In the genomic region with DNA sequence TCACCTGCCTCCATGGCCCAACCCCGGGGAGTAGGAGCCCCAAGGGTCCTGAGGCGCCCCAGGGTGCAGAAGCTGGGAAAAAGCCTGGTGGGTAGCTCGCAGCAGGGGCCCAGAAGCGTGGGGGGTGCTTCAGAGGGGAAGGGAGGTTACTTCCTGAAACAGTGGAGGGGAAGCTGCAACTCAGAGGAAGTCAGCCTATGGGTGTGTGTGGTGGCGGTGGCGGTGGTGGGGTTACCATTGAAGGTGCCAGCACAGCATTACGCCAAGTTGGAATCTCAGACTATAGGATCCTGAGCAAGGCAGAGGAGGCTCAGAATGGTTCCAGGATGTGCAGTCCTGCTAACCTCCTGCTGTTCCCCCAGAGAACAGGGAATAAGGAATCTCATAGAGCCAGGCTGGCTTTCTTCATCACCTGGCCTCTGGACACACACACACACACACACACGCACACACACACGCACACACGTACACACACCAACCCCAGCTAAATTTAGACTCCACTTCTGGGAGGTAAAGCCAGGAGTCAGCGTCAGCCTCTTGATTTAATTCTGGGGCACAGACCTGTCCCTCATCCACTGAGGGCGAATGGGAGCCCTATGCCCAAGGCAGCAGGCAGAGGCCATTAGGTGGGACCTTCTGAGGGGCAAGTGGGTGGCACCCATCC, we compare ENCODE assay signal across 8 cellular contexts. TPM values are rescaled to one million over a fixed set of nuclear protein-coding genes. Genes with fewer than 3 reads are reported as not detected.
DNase-seq lines count a peak whose midpoint lies in the region; ATAC-seq and TF ChIP-seq lines count a peak whose summit lies in the region.

No MANE protein-coding gene starts in this region.

- no peaks in the 10 kb centered on the region for H3K9me2 ChIP-seq in PC-9 (ENCODE audit: insufficient read depth)

- ATAC-seq in foreskin keratinocyte (no peak), upper lobe of right lung (peak; percentile 65)

- H3K9me3 Mint-ChIP-seq in activated T-helper 2 cell treated with anti-CD3 and anti-CD28 coated beads, Interferon-gamma antibody, Interleukin-2, Interleukin-4, amounts not matched to agents 10 μg/mL and 5 μg/mL and 100 μg/mL, durations not matched to agents 14 hours and 24 hours and 36 hours: no peaks in the 10 kb centered on the region

- H3K36me3 ChIP-seq in PC-9 (ENCODE audit: low read depth): peaks cover 7% of the 10 kb centered on the region; the same call in 1 of the 2 replicates
- no peaks in the 10 kb centered on the region for H3K36me3 ChIP-seq in parathyroid adenoma (ENCODE audit: control insufficient read depth, insufficient read depth, low read length)
- H3K36me3 ChIP-seq in upper lobe of right lung: peaks cover 58% of the 10 kb centered on the region

- H3K27me3 Mint-ChIP-seq in activated T-helper 2 cell treated with anti-CD3 and anti-CD28 coated beads, Interferon-gamma antibody, Interleukin-2, Interleukin-4, amounts not matched to agents 10 μg/mL and 5 μg/mL and 100 μg/mL, durations not matched to agents 14 hours and 24 hours and 36 hours (ENCODE audit: low read depth): no peaks in the 10 kb centered on the region

- H3K9ac ChIP-seq in parathyroid adenoma: no peak overlapping the region

- POLR2A ChIA-PET in PC-9 (lab: Charles Lee; ENCODE audit: unreplicated experiment): no interaction called here

- CTCF ChIA-PET in PC-9 (lab: Charles Lee): interaction anchor here (0.7 to 1.1 kb wide), 5 partner anchors 22 to 580 kb away, joined by 3 to 4 read pairs (median 3); a partner anchor contains a TSS

- H3K4me2 ChIP-seq in PC-9: peak overlapping the region; percentile 98
- H3K4me2 ChIP-seq in parathyroid adenoma (ENCODE audit: low read length): peak overlapping the region; percentile 87

- H2AFZ ChIP-seq in PC-9 (peak overlapping the region; percentile 94), parathyroid adenoma (peak overlapping the region; percentile 61)

- H3K4me1 ChIP-seq in PC-9 (replicated peaks; ENCODE audit: insufficient read depth): peaks cover 10% of the 10 kb centered on the region; the same call in 1 of the 2 replicates
- peaks cover 4% of the 10 kb centered on the region for H3K4me1 ChIP-seq in foreskin keratinocyte
- H3K4me1 ChIP-seq in parathyroid adenoma: no peaks in the 10 kb centered on the region
- H3K4me1 ChIP-seq in upper lobe of right lung: peaks cover 23% of the 10 kb centered on the region

- no peaks in the 10 kb centered on the region for H4K20me1 ChIP-seq in PC-9 (ENCODE audit: insufficient read depth)

- peaks cover 16% of the 10 kb centered on the region; the same call in 1 of the 2 replicates for H3F3A ChIP-seq in PC-9 (ENCODE audit: insufficient read depth, low read depth)

- H3K27ac ChIP-seq in 22Rv1: peak overlapping the region; percentile 95
- no peak overlapping the region for H3K27ac ChIP-seq in PC-9
- H3K27ac ChIP-seq in foreskin keratinocyte: peak overlapping the region; percentile 38
- peak overlapping the region; percentile 80 for H3K27ac ChIP-seq in parathyroid adenoma
- H3K27ac ChIP-seq in upper lobe of right lung: peak overlapping the region; percentile 95

- intact Hi-C loops in PC-9 (cut with micrococcal nuclease; ENCODE audit: unreplicated experiment) (loop anchor here (1.0 kb wide), 1 partner anchor 41 kb away; a partner anchor contains a TSS), upper lobe of right lung (cut with DNase I) (no loop called here)
- intact Hi-C loops in activated T-helper 2 cell treated with anti-CD3 and anti-CD28 coated beads, Interferon-gamma antibody, Interleukin-2, Interleukin-4, amounts not matched to agents 10 μg/mL and 5 μg/mL and 100 μg/mL, durations not matched to agents 14 hours and 24 hours and 36 hours (cut with micrococcal nuclease): loop anchor here (1.0 kb wide), 2 partner anchors 45 to 124 kb away; a partner anchor contains a TSS

- peaks cover 19% of the 10 kb centered on the region for H3K79me2 ChIP-seq in PC-9 (ENCODE audit: low read depth)
- H3K79me2 ChIP-seq in parathyroid adenoma: no peaks in the 10 kb centered on the region

- no peak for TF ChIP-seq CTCF in 22Rv1 (IDR thresholded peaks at IDR 0.05)
- TF ChIP-seq CTCF in PC-9 (conservative IDR thresholded peaks at IDR 0.05): no peak
- TF ChIP-seq CTCF in foreskin keratinocyte (conservative IDR thresholded peaks at IDR 0.05): no peak
- TF ChIP-seq CTCF in parathyroid adenoma (IDR thresholded peaks at IDR 0.05): no peak
- no peak for TF ChIP-seq CTCF in upper lobe of right lung (IDR thresholded peaks at IDR 0.05)

- DNase-seq in GM19240 (ENCODE audit: insufficient read length, low spot score) (peak; percentile 81), PC-9 (no peak), foreskin keratinocyte (peak; percentile 10 to 58), upper lobe of right lung (peak; percentile 85), inferior parietal cortex (ENCODE audit: extremely low spot score) (no peak)
- peak; percentile 74 for DNase-seq in activated T-helper 2 cell treated with anti-CD3 and anti-CD28 coated beads, Interferon-gamma antibody, Interleukin-2, Interleukin-4, amounts not matched to agents 10 μg/mL and 5 μg/mL and 100 μg/mL, durations not matched to agents 14 hours and 24 hours and 36 hours (ENCODE audit: low spot score)

- H3K4me3 ChIP-seq in PC-9 (peak overlapping the region; percentile 85), parathyroid adenoma (ENCODE audit: low read depth, low read length) (peak overlapping the region; percentile 78), upper lobe of right lung (peak overlapping the region; percentile 78)

- H3K36me3 Mint-ChIP-seq in activated T-helper 2 cell treated with anti-CD3 and anti-CD28 coated beads, Interferon-gamma antibody, Interleukin-2, Interleukin-4, amounts not matched to agents 10 μg/mL and 5 μg/mL and 100 μg/mL, durations not matched to agents 14 hours and 24 hours and 36 hours (ENCODE audit: low read depth): peaks cover 69% of the 10 kb centered on the region

- BruUV-seq in PC-9 (replicated peaks; lab: Mats Ljungman, UMichigan): no TSS peak

- peak overlapping the region; percentile 95 for H3K27ac Mint-ChIP-seq in activated T-helper 2 cell treated with anti-CD3 and anti-CD28 coated beads, Interferon-gamma antibody, Interleukin-2, Interleukin-4, amounts not matched to agents 10 μg/mL and 5 μg/mL and 100 μg/mL, durations not matched to agents 14 hours and 24 hours and 36 hours

- no peaks in the 10 kb centered on the region for H3K27me3 ChIP-seq in PC-9 (ENCODE audit: insufficient read depth, low read depth)
- no peaks in the 10 kb centered on the region for H3K27me3 ChIP-seq in foreskin keratinocyte
- H3K27me3 ChIP-seq in parathyroid adenoma (ENCODE audit: control insufficient read depth, insufficient read depth, low read length): no peaks in the 10 kb centered on the region
- H3K27me3 ChIP-seq in upper lobe of right lung: no peaks in the 10 kb centered on the region

- peaks cover 20% of the 10 kb centered on the region for H3K4me1 Mint-ChIP-seq in activated T-helper 2 cell treated with anti-CD3 and anti-CD28 coated beads, Interferon-gamma antibody, Interleukin-2, Interleukin-4, amounts not matched to agents 10 μg/mL and 5 μg/mL and 100 μg/mL, durations not matched to agents 14 hours and 24 hours and 36 hours (ENCODE audit: low read depth)

- H3K9me3 ChIP-seq in PC-9 (ENCODE audit: insufficient read depth, low read depth) (no peaks in the 10 kb centered on the region), parathyroid adenoma (ENCODE audit: control insufficient read depth, low read length) (no peaks in the 10 kb centered on the region), upper lobe of right lung (no peaks in the 10 kb centered on the region)

- H3K4me3 Mint-ChIP-seq in activated T-helper 2 cell treated with anti-CD3 and anti-CD28 coated beads, Interferon-gamma antibody, Interleukin-2, Interleukin-4, amounts not matched to agents 10 μg/mL and 5 μg/mL and 100 μg/mL, durations not matched to agents 14 hours and 24 hours and 36 hours (ENCODE audit: low read depth): peak overlapping the region; percentile 96

RNA-seq across cellular contexts. Expression of a gene that starts 1.3 kb away (rescaled TPM):
- total RNA-seq in PC-9 (2021) (41.3 and 52.7 TPM in 2 replicates), foreskin keratinocyte (21.2 and 21.8 TPM in 2 replicates), upper lobe of right lung (83.7 TPM)
- total RNA-seq in activated T-helper 2 cell treated with anti-CD3 and anti-CD28 coated beads, Interferon-gamma antibody, Interleukin-2, Interleukin-4, amounts not matched to agents 10 μg/mL and 5 μg/mL and 100 μg/mL, durations not matched to agents 14 hours and 24 hours and 36 hours: 124 TPM in 2 replicates
- 13.7 and 15.6 TPM in 2 replicates for polyA plus RNA-seq in foreskin keratinocyte

RNA-seq across cellular contexts. Expression of a gene that starts 13.1 kb away (rescaled TPM):
- total RNA-seq in PC-9 (2021) (44.5 and 63.6 TPM in 2 replicates), foreskin keratinocyte (15.1 and 16.9 TPM in 2 replicates), upper lobe of right lung (52.7 TPM)
- 71.6 and 79.1 TPM in 2 replicates for total RNA-seq in activated T-helper 2 cell treated with anti-CD3 and anti-CD28 coated beads, Interferon-gamma antibody, Interleukin-2, Interleukin-4, amounts not matched to agents 10 μg/mL and 5 μg/mL and 100 μg/mL, durations not matched to agents 14 hours and 24 hours and 36 hours
- polyA plus RNA-seq in foreskin keratinocyte: 26.8 and 29.4 TPM in 2 replicates

RNA-seq across cellular contexts. Expression of a gene that starts 18.1 kb away (rescaled TPM):
- 141 and 164 TPM in 2 replicates for total RNA-seq in PC-9 (2021)
- total RNA-seq in activated T-helper 2 cell treated with anti-CD3 and anti-CD28 coated beads, Interferon-gamma antibody, Interleukin-2, Interleukin-4, amounts not matched to agents 10 μg/mL and 5 μg/mL and 100 μg/mL, durations not matched to agents 14 hours and 24 hours and 36 hours: 74.8 and 76.5 TPM in 2 replicates
- total RNA-seq in foreskin keratinocyte: 101 and 118 TPM in 2 replicates
- 97.2 and 122 TPM in 2 replicates for polyA plus RNA-seq in foreskin keratinocyte
- 120 TPM for total RNA-seq in upper lobe of right lung

RNA-seq across cellular contexts. Expression of a gene that starts 22.4 kb away (rescaled TPM):
- 23.4 and 25.9 TPM in 2 replicates for total RNA-seq in PC-9 (2021)
- total RNA-seq in activated T-helper 2 cell treated with anti-CD3 and anti-CD28 coated beads, Interferon-gamma antibody, Interleukin-2, Interleukin-4, amounts not matched to agents 10 μg/mL and 5 μg/mL and 100 μg/mL, durations not matched to agents 14 hours and 24 hours and 36 hours: 12.5 TPM in 2 replicates
- 9.8 and 11.5 TPM in 2 replicates for total RNA-seq in foreskin keratinocyte
- polyA plus RNA-seq in foreskin keratinocyte: 9.3 and 9.8 TPM in 2 replicates
- 10.5 TPM for total RNA-seq in upper lobe of right lung

RNA-seq across cellular contexts. Expression of a gene that starts 22.5 kb away (rescaled TPM):
- total RNA-seq in PC-9 (2021): 51.4 and 56.1 TPM in 2 replicates
- total RNA-seq in activated T-helper 2 cell treated with anti-CD3 and anti-CD28 coated beads, Interferon-gamma antibody, Interleukin-2, Interleukin-4, amounts not matched to agents 10 μg/mL and 5 μg/mL and 100 μg/mL, durations not matched to agents 14 hours and 24 hours and 36 hours: 70.0 and 70.2 TPM in 2 replicates
- 14.5 and 14.8 TPM in 2 replicates for total RNA-seq in foreskin keratinocyte
- 4.1 and 4.9 TPM in 2 replicates for polyA plus RNA-seq in foreskin keratinocyte
- 55.1 TPM for total RNA-seq in upper lobe of right lung

Comparison
In these comparisons a context has a peak if more than half of its experiments do, and no peak if none do; other contexts are left out.
1. DNase-seq: peak in GM19240 (single experiment), activated T-helper 2 cell treated with anti-CD3 and anti-CD28 coated beads, Interferon-gamma antibody, Interleukin-2, Interleukin-4, amounts not matched to agents 10 μg/mL and 5 μg/mL and 100 μg/mL, durations not matched to agents 14 hours and 24 hours and 36 hours (single experiment), foreskin keratinocyte (2 of 2) and upper lobe of right lung (single experiment); none in PC-9 (0 of 2) and inferior parietal cortex (single experiment).
2. Peak in every context shown above with its lines, with median percentiles within 50 percentile points of each other: H3K4me3 ChIP-seq.